9 cellular contexts compared by ENCODE assay signal in the genomic region with DNA sequence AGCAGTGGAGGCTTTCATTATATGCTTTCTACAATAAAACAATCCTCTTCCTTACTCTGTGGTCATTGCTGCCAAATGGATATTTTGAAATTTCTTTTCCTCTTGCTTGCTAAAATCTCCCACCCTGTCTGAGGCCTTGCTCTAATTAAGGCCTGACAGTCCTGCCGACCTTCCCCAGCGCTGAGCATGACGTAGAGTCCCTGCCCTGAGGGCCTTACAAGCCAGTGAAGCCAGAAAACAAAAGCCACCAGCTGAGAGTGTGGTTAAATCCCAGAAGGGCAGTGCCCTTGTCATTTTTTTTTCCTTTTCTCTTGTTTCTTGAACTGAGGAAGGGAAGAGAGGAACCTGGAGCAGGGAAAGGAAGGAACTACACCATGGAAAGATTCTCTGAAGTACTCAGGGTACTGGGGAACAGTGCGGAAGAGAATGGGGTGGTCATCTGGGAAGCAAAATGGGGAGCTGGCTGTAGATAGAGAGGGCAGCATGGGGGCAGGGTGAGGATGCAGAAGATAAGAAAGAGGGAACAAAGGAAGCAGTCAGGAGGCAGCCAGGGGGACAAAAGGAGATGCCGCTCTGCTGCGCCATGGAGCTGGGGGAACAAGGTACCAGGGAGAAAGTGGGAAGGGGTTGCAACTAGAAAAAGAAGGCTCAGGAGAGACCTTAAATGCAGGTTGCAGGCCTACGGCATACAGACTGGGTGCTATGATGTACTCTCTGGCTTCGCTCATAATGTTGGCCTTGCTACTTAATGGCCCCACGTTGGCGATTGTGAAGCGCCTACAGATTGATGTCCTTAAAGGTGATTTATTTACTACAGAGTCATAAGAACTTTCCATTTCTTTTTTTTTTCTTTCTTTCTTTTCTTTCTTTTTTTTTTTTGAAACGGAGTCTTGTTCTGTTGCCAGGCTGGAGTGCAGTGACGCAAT. TPM values are rescaled to one million over a fixed set of nuclear protein-coding genes. Genes with fewer than 3 reads are reported as not detected.
DNase-seq lines count a peak whose midpoint lies in the region; ATAC-seq and TF ChIP-seq lines count a peak whose summit lies in the region.
"Had no signal": no experiment of that assay in that cellular context is flagged by ENCODE, and none has a peak within 500 bp of the region (broad histone marks: within the 10 kb centered on the region; RNA-seq: fewer than 3 reads in every experiment).

No MANE protein-coding gene starts in this region.

- intact Hi-C loops in IMR-90 (cut with micrococcal nuclease) = no loop called here

- DNase-seq in IMR-90 (no peak), T-helper 17 cell (no peak), LoVo (ENCODE audit: low spot score) (no peak), MV-4-11 (lab: John Stamatoyannopoulos, UW) (no peak)
- no peak for DNase-seq in effector memory CD8-positive, alpha-beta T cell
- DNase-seq: psoas muscle had no signal

- peak overlapping the region; percentile 57; the same call in 1 of the 2 replicates for H2BK120ac ChIP-seq in IMR-90 (ENCODE audit: low read depth, low read length)

- 97% methylated on average over 7 of the region's 13 CpGs; no CpG with 5 or more reads in 1 of the 2 experiments for WGBS in IMR-90 (ENCODE audit: extremely low coverage in 2 of 2, insufficient read length in 1 of 2), 2 experiments

- H2AK9ac ChIP-seq in IMR-90 (replicated peaks; ENCODE audit: low read depth, low read length, poor library complexity) = no peak overlapping the region

- H3K36me3 ChIP-seq in IMR-90 (ENCODE audit: control insufficient read depth, insufficient read depth, low read length) (peaks cover 25% of the 10 kb centered on the region), iPS-18a (ENCODE audit: control insufficient read depth, low read depth, low read length) (no peaks in the 10 kb centered on the region), subcutaneous abdominal adipose tissue (ENCODE audit: control insufficient read depth in 5 of 5, insufficient read depth in 5 of 5, low read length in 5 of 5) (peaks cover 0 to 8% (median 2%) of the 10 kb centered on the region in 5 donors)

- H3K36me3 Mint-ChIP-seq in T-helper 17 cell (ENCODE audit: low read depth) = peaks cover 5% of the 10 kb centered on the region
- H3K36me3 Mint-ChIP-seq in effector memory CD8-positive, alpha-beta T cell (ENCODE audit: insufficient read depth) = peaks cover 3% of the 10 kb centered on the region
- H3K36me3 Mint-ChIP-seq: stimulated activated effector memory CD8-positive, alpha-beta T cell treated with anti-CD3 and anti-CD28 coated beads, Interleukin-12 subunit alpha, Interleukin-12 subunit beta, amount 100 ng/mL, for 72 hours had no signal

- H3K23ac ChIP-seq in IMR-90 (ENCODE audit: low read depth, low read length) = peak overlapping the region; percentile 4; the same call in 1 of the 2 replicates

- peak overlapping the region; percentile 56; the same call in 1 of the 2 replicates for H3K27ac ChIP-seq in IMR-90 (ENCODE audit: insufficient read depth, low read length)
- no peak overlapping the region for H3K27ac ChIP-seq in iPS-18a (ENCODE audit: low read length)
- peak overlapping the region; percentile 64 for H3K27ac ChIP-seq in subcutaneous abdominal adipose tissue (ENCODE audit: low read depth, low read length)
- H3K27ac ChIP-seq: psoas muscle had no signal

- H4K91ac ChIP-seq in IMR-90 (ENCODE audit: insufficient read depth, low read depth, low read length) = peak overlapping the region; percentile 26

- BruUV-seq in IMR-90 (replicated peaks; lab: Mats Ljungman, UMichigan) = no TSS peak

- H3K27me3 ChIP-seq in IMR-90 (ENCODE audit: control insufficient read depth, insufficient read depth, low read length) (no peaks in the 10 kb centered on the region), iPS-18a (ENCODE audit: control insufficient read depth, insufficient read depth, low read length) (no peaks in the 10 kb centered on the region), subcutaneous abdominal adipose tissue (ENCODE audit: control insufficient read depth in 5 of 5, insufficient read depth in 4 of 5, low read length in 5 of 5) (no peaks in the 10 kb centered on the region)

- in situ Hi-C loops in IMR-90 (cut with MboI; ENCODE audit: low sequenced_read_pairs) = no loop called here

- H3K4ac ChIP-seq in IMR-90 (ENCODE audit: low read depth, low read length) = peak overlapping the region; percentile 20; the same call in 1 of the 2 replicates

- peak overlapping the region; percentile 69 for H2BK5ac ChIP-seq in IMR-90 (ENCODE audit: low read depth, low read length, poor library complexity, severe bottlenecking)

- H3K9me3 ChIP-seq in IMR-90 (ENCODE audit: control insufficient read depth, insufficient read depth, low read length) (peaks cover 12% of the 10 kb centered on the region), T-helper 17 cell (ENCODE audit: control insufficient read depth, low read length, poor library complexity, severe bottlenecking) (no peaks in the 10 kb centered on the region), iPS-18a (ENCODE audit: control insufficient read depth, low read depth, low read length) (no peaks in the 10 kb centered on the region), subcutaneous abdominal adipose tissue (ENCODE audit: control insufficient read depth in 5 of 5, low read length in 5 of 5) (no peaks in the 10 kb centered on the region)
- H3K9me3 ChIP-seq: psoas muscle had no signal

- peak overlapping the region; percentile 77 for H4K5ac ChIP-seq in IMR-90 (ENCODE audit: low read depth, low read length)

- peak overlapping the region; percentile 67; the same call in 1 of the 2 replicates for H3K18ac ChIP-seq in IMR-90 (ENCODE audit: low read depth, low read length)

- CTCF ChIA-PET in IMR-90 (lab: Yijun Ruan, JAX) = no interaction called here

- H3K27me3 Mint-ChIP-seq in T-helper 17 cell = no peaks in the 10 kb centered on the region
- H3K27me3 Mint-ChIP-seq in effector memory CD8-positive, alpha-beta T cell = peaks cover 0 to 8% of the 10 kb centered on the region in 2 donors

- no peaks in the 10 kb centered on the region for H4K20me1 ChIP-seq in IMR-90 (ENCODE audit: insufficient read depth, low read length)

- no peak for TF ChIP-seq RAD21 in IMR-90 (IDR thresholded peaks at IDR 0.05; ENCODE audit: low read length)

- no peak for TF ChIP-seq POLR2A in IMR-90 (IDR thresholded peaks at IDR 0.05; ENCODE audit: low read depth, low read length)

- H3K79me1 ChIP-seq in IMR-90 (ENCODE audit: low read depth in 1 of 2, low read length in 2 of 2) = peaks cover 49 to 70% of the 10 kb centered on the region in 2 experiments

- no peak for ATAC-seq in IMR-90 (ENCODE audit: low read depth)
- no peak for ATAC-seq in T-helper 17 cell
- no peak for ATAC-seq in effector memory CD8-positive, alpha-beta T cell (replicated peaks)
- ATAC-seq: psoas muscle; stimulated activated effector memory CD8-positive, alpha-beta T cell treated with anti-CD3 and anti-CD28 coated beads, Interleukin-12 subunit alpha, Interleukin-12 subunit beta, amount 100 ng/mL, for 72 hours had no signal

- TF ChIP-seq CTCF in IMR-90 (conservative IDR thresholded peaks at IDR 0.05; ENCODE audit: low read depth, low read length) = no peak

- peak overlapping the region; percentile 62 for H3K27ac Mint-ChIP-seq in T-helper 17 cell
- H3K27ac Mint-ChIP-seq in effector memory CD8-positive, alpha-beta T cell = no peak overlapping the region

- H3K9ac ChIP-seq in IMR-90 (ENCODE audit: low read depth, low read length) (peak overlapping the region; percentile 15; the same call in 1 of the 2 replicates), iPS-18a (ENCODE audit: low read length) (peak overlapping the region; percentile 21), subcutaneous abdominal adipose tissue (ENCODE audit: low read length in 5 of 5) (peak overlapping the region in 1 of 5 donors; percentile 50)

- peaks cover 14% of the 10 kb centered on the region for H3K4me1 ChIP-seq in IMR-90 (ENCODE audit: control insufficient read depth, insufficient read depth, low read length)
- peaks cover 26% of the 10 kb centered on the region for H3K4me1 ChIP-seq in iPS-18a (ENCODE audit: control insufficient read depth, low read depth, low read length)
- H3K4me1 ChIP-seq in subcutaneous abdominal adipose tissue (ENCODE audit: control insufficient read depth in 5 of 5, insufficient read depth in 5 of 5, low read length in 5 of 5) = peaks cover 3 to 13% (median 9%) of the 10 kb centered on the region in 5 donors
- H3K4me1 ChIP-seq: psoas muscle had no signal

- POLR2A ChIA-PET in IMR-90 (lab: Charles Lee; ENCODE audit: unreplicated experiment) = no interaction called here

- peak overlapping the region; percentile 44; the same call in 1 of the 2 replicates for H3K56ac ChIP-seq in IMR-90 (ENCODE audit: extremely low read depth, insufficient read depth, low read length)

- H4K8ac ChIP-seq in IMR-90 (ENCODE audit: low read depth in 2 of 2, low read length in 2 of 2) = peak overlapping the region; percentile 52 to 68; a peak in 3 of 4 replicates

- no peak overlapping the region for H3K4me3 ChIP-seq in IMR-90 (ENCODE audit: insufficient read depth, low read depth, low read length)
- peak overlapping the region; percentile 26 for H3K4me3 ChIP-seq in iPS-18a (ENCODE audit: low read length)
- H3K4me3 ChIP-seq in subcutaneous abdominal adipose tissue (ENCODE audit: low read depth in 1 of 5, low read length in 5 of 5) = no peak overlapping the region
- H3K4me3 ChIP-seq: psoas muscle had no signal

- no peak overlapping the region for H3K4me2 ChIP-seq in IMR-90 (ENCODE audit: low read depth, low read length)

- no peak overlapping the region for H2AFZ ChIP-seq in IMR-90 (replicated peaks; ENCODE audit: low read length, poor library complexity)

- dilution Hi-C loops in IMR-90 (cut with HindIII; ENCODE audit: low sequenced_read_pairs, unreplicated experiment) = no loop called here

- H2BK15ac ChIP-seq in IMR-90 (ENCODE audit: low read depth, low read length) = no peak overlapping the region; the same call in 2 of the 3 replicates

- H3K9me3 Mint-ChIP-seq in effector memory CD8-positive, alpha-beta T cell = no peaks in the 10 kb centered on the region
- H3K9me3 Mint-ChIP-seq: stimulated activated effector memory CD8-positive, alpha-beta T cell treated with anti-CD3 and anti-CD28 coated beads, Interleukin-12 subunit alpha, Interleukin-12 subunit beta, amount 100 ng/mL, for 72 hours had no signal

- no peak overlapping the region for H3K4me3 Mint-ChIP-seq in T-helper 17 cell
- no peak overlapping the region for H3K4me3 Mint-ChIP-seq in effector memory CD8-positive, alpha-beta T cell
- H3K4me3 Mint-ChIP-seq: stimulated activated effector memory CD8-positive, alpha-beta T cell treated with anti-CD3 and anti-CD28 coated beads, Interleukin-12 subunit alpha, Interleukin-12 subunit beta, amount 100 ng/mL, for 72 hours had no signal

- H3K9me1 ChIP-seq in IMR-90 (ENCODE audit: insufficient read depth, low read length) = peaks cover 4% of the 10 kb centered on the region; the same call in 1 of the 2 replicates

- no peak overlapping the region for H2BK20ac ChIP-seq in IMR-90 (ENCODE audit: low read depth, low read length)

- peaks cover 15% of the 10 kb centered on the region for H3K4me1 Mint-ChIP-seq in T-helper 17 cell
- peaks cover 8 to 15% of the 10 kb centered on the region in 2 donors for H3K4me1 Mint-ChIP-seq in effector memory CD8-positive, alpha-beta T cell (ENCODE audit: low read depth in 2 of 2)

- H2AK5ac ChIP-seq in IMR-90 (ENCODE audit: low read depth, low read length) = 0 out of 2 replicates have a peak overlapping the region, but pooled peaks have one; percentile 21

- peak overlapping the region; percentile 16; the same call in 1 of the 2 replicates for H3K14ac ChIP-seq in IMR-90 (replicated peaks; ENCODE audit: low read depth, low read length)

RNA-seq across cellular contexts. Expression of gene ZBTB38, which starts 25.1 kb away (rescaled TPM):
- total RNA-seq in IMR-90 (2012; rRNA removed) = 230 and 274 TPM in 2 replicates
- polyA plus RNA-seq in IMR-90 (2012; rRNA removed) = 44.9 and 45.1 TPM in 2 replicates
- 15.3 and 16.3 TPM in 2 replicates for polyA plus RNA-seq in IMR-90 (2012; cell fraction: cytosol; rRNA removed)
- polyA plus RNA-seq in IMR-90 (2012; cell fraction: nucleus; rRNA removed; ENCODE audit: low replicate concordance) = 12.9 and 53.4 TPM in 2 replicates
- total RNA-seq in T-helper 17 cell = 10 to 100 TPM; 51.6 to 54.0 TPM
